Comparison of ENCODE assay signal across 26 cellular contexts in the genomic region with DNA sequence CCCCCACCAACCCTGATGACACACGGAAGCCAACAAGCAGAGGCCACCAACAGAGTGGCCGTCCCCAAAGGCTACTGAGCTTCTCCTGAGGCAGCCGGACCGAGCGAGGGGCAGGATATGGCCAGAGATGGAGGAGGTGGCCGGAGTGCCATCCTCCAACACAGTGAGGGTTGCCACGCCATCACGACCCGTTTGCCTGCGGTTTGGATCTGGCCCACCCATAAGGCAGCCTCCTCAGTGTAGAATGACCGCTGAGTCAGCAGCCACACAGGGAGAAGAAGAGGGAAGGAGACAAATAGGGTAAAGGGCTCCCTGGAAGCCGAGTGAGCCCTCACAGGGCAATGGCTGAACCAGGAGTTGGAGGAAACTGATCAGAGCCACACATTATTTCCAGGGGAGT. TPM values are rescaled to one million over a fixed set of nuclear protein-coding genes. Genes with fewer than 3 reads are reported as not detected.
"Had no signal": no experiment of that assay in that cellular context is flagged by ENCODE, and none has a peak within 500 bp of the region (broad histone marks: within the 10 kb centered on the region; RNA-seq: fewer than 3 reads in every experiment).

No MANE protein-coding gene starts in this region.

- H3K27ac Mint-ChIP-seq: stimulated activated memory B cell treated with anti-CD40 and anti-IgM and Interleukin-4, amounts not matched to agents 10 μg/mL and 1 μg/mL and 100 μg/mL, for 72 hours; type B pancreatic cell had no signal

- ATAC-seq: esophagus mucosa; gastrocnemius medialis; heart right ventricle; mucosa of descending colon; naive thymus-derived CD8-positive, alpha-beta T cell; pancreas; psoas muscle; sciatic nerve; stimulated activated memory B cell treated with anti-CD40 and anti-IgM and Interleukin-4, amounts not matched to agents 10 μg/mL and 1 μg/mL and 100 μg/mL, for 72 hours had no signal

- H3K27ac ChIP-seq: gastrocnemius medialis, heart right ventricle, psoas muscle, spleen, suprapubic skin, thyroid gland, uterus had no signal

- H3K9me3 Mint-ChIP-seq: neural crest cell; stimulated activated memory B cell treated with anti-CD40 and anti-IgM and Interleukin-4, amounts not matched to agents 10 μg/mL and 1 μg/mL and 100 μg/mL, for 72 hours; type B pancreatic cell had no signal

- DNase-seq: effector memory CD4-positive, alpha-beta T cell; gastrocnemius medialis; heart right ventricle; hypothalamus; kidney glomerular epithelial cell; mucosa of descending colon; naive thymus-derived CD8-positive, alpha-beta T cell; occipital lobe; pancreas; psoas muscle; retina; spleen; stimulated activated CD4-positive, alpha-beta T cell treated with anti-CD3 and anti-CD28 coated beads, Interleukin-15, amount 100 ng/mL, for 24 hours; stimulated activated CD4-positive, alpha-beta T cell treated with anti-CD3 and anti-CD28 coated beads, Interleukin-1b, Interleukin-23, amount 100 ng/mL, for 48 hours; stimulated activated CD4-positive, alpha-beta T cell treated with anti-CD3 and anti-CD28 coated beads, Interleukin-4, amount 100 ng/mL, for 24 hours; thyroid gland; uterus had no signal

- H3K4me1 ChIP-seq: gastrocnemius medialis, heart right ventricle, psoas muscle, spleen, suprapubic skin, thyroid gland, uterus had no signal

- H3K4me3 Mint-ChIP-seq: naive thymus-derived CD8-positive, alpha-beta T cell; neural crest cell; stimulated activated memory B cell treated with anti-CD40 and anti-IgM and Interleukin-4, amounts not matched to agents 10 μg/mL and 1 μg/mL and 100 μg/mL, for 72 hours; type B pancreatic cell had no signal

- H3K4me3 ChIP-seq: gastrocnemius medialis, heart right ventricle, mucosa of descending colon, pancreas, psoas muscle, spleen, suprapubic skin, thyroid gland, uterus had no signal

- H3K27me3 ChIP-seq: pancreas, thyroid gland, uterus had no signal

- H3K36me3 ChIP-seq: gastrocnemius medialis, heart right ventricle, spleen, suprapubic skin, thyroid gland, uterus had no signal

- H3K9me3 ChIP-seq: gastrocnemius medialis, heart right ventricle, mucosa of descending colon, pancreas, psoas muscle, spleen, suprapubic skin, thyroid gland, uterus had no signal

- H3K36me3 Mint-ChIP-seq: naive thymus-derived CD8-positive, alpha-beta T cell; type B pancreatic cell had no signal

RNA-seq across cellular contexts. Expression of a gene that starts 13.8 kb away (rescaled TPM):
- total RNA-seq: esophagus mucosa; fibroblast of lung; gastrocnemius medialis; heart right ventricle; lung microvascular endothelial cell; naive thymus-derived CD8-positive, alpha-beta T cell; neural crest cell; occipital lobe; psoas muscle; sciatic nerve; skeletal muscle tissue; spleen; suprapubic skin; thyroid gland had no signal
- polyA plus RNA-seq: fibroblast of lung; heart right ventricle; naive thymus-derived CD8-positive, alpha-beta T cell had no signal
